Comparison of ENCODE assay signal across 1 cellular context in genomic region chr6:35769211-35769610, GRCh38.
TF ChIP-seq lines count a peak whose summit lies in the region.

No MANE protein-coding gene starts in this region.

TF ChIP-seq in H1, 55 proteins besides CTCF, POLR2A, EP300 and RAD21:
- TF ChIP-seq SP1 (IDR thresholded peaks at IDR 0.05; ENCODE audit: low read depth, low read length): no peak
- TF ChIP-seq SIN3A (conservative IDR thresholded peaks at IDR 0.05 in 1 of 2, IDR thresholded peaks at IDR 0.05 in 1 of 2; ENCODE audit: low read depth in 1 of 2, low read length in 2 of 2): no peak
- TF ChIP-seq ATF3 (IDR thresholded peaks at IDR 0.05; ENCODE audit: insufficient read depth, low read depth, low read length): no peak
- no peak for TF ChIP-seq CREB1 (IDR thresholded peaks at IDR 0.05)
- TF ChIP-seq KDM4A (IDR thresholded peaks at IDR 0.05; ENCODE audit: low read depth, low read length, severe bottlenecking): no peak
- TF ChIP-seq CBX5 (IDR thresholded peaks at IDR 0.05; ENCODE audit: low read depth, low read length): no peak
- no peak for TF ChIP-seq YY1 (IDR thresholded peaks at IDR 0.05; ENCODE audit: low read depth, low read length)
- no peak for TF ChIP-seq FOSL1 (IDR thresholded peaks at IDR 0.05; ENCODE audit: insufficient read depth, low read depth, low read length)
- TF ChIP-seq RFX5 (IDR thresholded peaks at IDR 0.05; ENCODE audit: borderline replicate concordance, low read depth, low read length): no peak
- no peak for TF ChIP-seq JUND (IDR thresholded peaks at IDR 0.05; ENCODE audit: low read length)
- no peak for TF ChIP-seq SUZ12 (IDR thresholded peaks at IDR 0.05; ENCODE audit: low read length)
- no peak for TF ChIP-seq SP4 (IDR thresholded peaks at IDR 0.05; ENCODE audit: low read length)
- no peak for TF ChIP-seq CHD1 (IDR thresholded peaks at IDR 0.05; ENCODE audit: low read depth, low read length)
